15 cellular contexts compared by ENCODE assay signal in genomic region chr7:100264669-100265165, GRCh38. TPM values are rescaled to one million over a fixed set of nuclear protein-coding genes. Genes with fewer than 3 reads are reported as not detected.
A peak's percentile ranks its signal among the peaks of the same experiment; 100 is the strongest.
DNase-seq lines count a peak whose midpoint lies in the region; ATAC-seq, FAIRE-seq and TF ChIP-seq lines count a peak whose summit lies in the region.
"Not testable (repeated sequence)": the region's sequence is repeated elsewhere in the genome, so short reads cannot be mapped to it uniquely, and the experiment has no call there.
"Had no signal": no experiment of that assay in that cellular context is flagged by ENCODE, and none has a peak within 500 bp of the region (broad histone marks: within the 10 kb centered on the region; RNA-seq: fewer than 3 reads in every experiment).

No MANE protein-coding gene starts in this region.

- H4K12ac ChIP-seq in trophoblast cell (ENCODE audit: low read depth, low read length): not testable (repeated sequence)

- FAIRE-seq in keratinocyte (lab: Jason Lieb, UNC): not testable (repeated sequence)

- H2AFZ ChIP-seq in PC-3 (ENCODE audit: low read length); trophoblast cell (ENCODE audit: insufficient read depth, low read length, poor library complexity): not testable (repeated sequence)
- peak overlapping the region; percentile 46 for H2AFZ ChIP-seq in keratinocyte (ENCODE audit: control insufficient read depth, low read length)

- H3K18ac ChIP-seq in trophoblast cell (ENCODE audit: low read length): not testable (repeated sequence)

- H4K8ac ChIP-seq in trophoblast cell (ENCODE audit: low read depth, low read length): not testable (repeated sequence)

- intact Hi-C loops in PC-3 (cut with micrococcal nuclease): not testable (repeated sequence)

- H3K23ac ChIP-seq in trophoblast cell (ENCODE audit: low read length): not testable (repeated sequence)

- BruUV-seq in PC-3 (replicated peaks; lab: Mats Ljungman, UMichigan): not testable (repeated sequence)

- not testable (repeated sequence) for H3K9me1 ChIP-seq in keratinocyte (ENCODE audit: control insufficient read depth, extremely low read depth, insufficient read depth, low read length)

- H3K4me3 ChIP-seq in PC-3 (ENCODE audit: low read length); trophoblast cell (ENCODE audit: low read depth, low read length): not testable (repeated sequence)
- H3K4me3 ChIP-seq in keratinocyte (ENCODE audit: control insufficient read depth in 2 of 3, extremely low read depth in 1 of 3, insufficient read depth in 2 of 3, low read depth in 1 of 3, low read length in 3 of 3): peak overlapping the region in 1 of 3 experiments; percentile 20

- not testable (repeated sequence) for H4K91ac ChIP-seq in trophoblast cell (ENCODE audit: low read depth, low read length)

- DNase-seq in A172 (ENCODE audit: low spot score) (peak; percentile 46), ELF-1 (ENCODE audit: low read depth, low spot score) (peak; percentile 84), NCI-H226 (peak; percentile 27), astrocyte of the hippocampus (ENCODE audit: low read depth, low spot score) (peak; percentile 23), trophoblast cell (peak; percentile 94 to 97)
- not testable (repeated sequence) for DNase-seq in PC-3; keratinocyte (ENCODE audit: low read depth, low spot score); type B pancreatic cell (ENCODE audit: extremely low spot score, unreplicated experiment)

- POLR2A ChIA-PET in PC-3 (lab: Charles Lee; ENCODE audit: unreplicated experiment): not testable (repeated sequence)

- dilution Hi-C loops in keratinocyte (cut with MboI; ENCODE audit: extremely low pct_ligation_motif_present, low sequenced_read_pairs): not testable (repeated sequence)

- CTCF ChIA-PET in PC-3 (lab: Charles Lee): not testable (repeated sequence)

- not testable (repeated sequence) for H2BK5ac ChIP-seq in trophoblast cell (ENCODE audit: low read depth, low read length, poor library complexity)

- not testable (repeated sequence) for H3K9me2 ChIP-seq in PC-3 (replicated peaks; ENCODE audit: low read length)

- peaks cover 17% of the 10 kb centered on the region for H3K36me3 Mint-ChIP-seq in type B pancreatic cell

- TF ChIP-seq CTCF in PC-3 (conservative IDR thresholded peaks at IDR 0.05; ENCODE audit: low read depth, low read length); keratinocyte (optimal IDR thresholded peaks at IDR 0.05 in 1 of 3, IDR thresholded peaks at IDR 0.05 in 1 of 3, conservative IDR thresholded peaks at IDR 0.05 in 1 of 3; ENCODE audit: extremely low read depth in 1 of 3, insufficient read depth in 2 of 3, low read length in 3 of 3); type B pancreatic cell (conservative IDR thresholded peaks at IDR 0.05): not testable (repeated sequence)

- not testable (repeated sequence) for H3K79me2 ChIP-seq in PC-3 (ENCODE audit: low read length); keratinocyte (ENCODE audit: control insufficient read depth, insufficient read depth, low read length); trophoblast cell (ENCODE audit: control insufficient read depth, insufficient read depth, low read length, poor library complexity)

- not testable (repeated sequence) for H3K9ac ChIP-seq in PC-3 (ENCODE audit: low read length); keratinocyte (ENCODE audit: control insufficient read depth, extremely low read depth, insufficient read depth, low read length); trophoblast cell (ENCODE audit: low read length)

- H3K36me3 ChIP-seq in PC-3 (ENCODE audit: low read depth, low read length); keratinocyte (ENCODE audit: control insufficient read depth in 2 of 2, extremely low read depth in 1 of 2, insufficient read depth in 2 of 2, low read length in 2 of 2); trophoblast cell (ENCODE audit: control insufficient read depth in 1 of 2, insufficient read depth in 2 of 2, low read length in 2 of 2): not testable (repeated sequence)

- not testable (repeated sequence) for H3K4me1 ChIP-seq in PC-3 (ENCODE audit: insufficient read depth, low read length); keratinocyte (ENCODE audit: control insufficient read depth, extremely low read depth, insufficient read depth, low read length)
- H3K4me1 ChIP-seq in trophoblast cell (ENCODE audit: control insufficient read depth in 1 of 2, insufficient read depth in 2 of 2, low read length in 2 of 2): peaks cover 8 to 19% of the 10 kb centered on the region in 2 experiments

- not testable (repeated sequence) for H4K20me1 ChIP-seq in PC-3 (ENCODE audit: low read length); keratinocyte (ENCODE audit: control insufficient read depth, extremely low read depth, insufficient read depth, low read length)

- H2BK12ac ChIP-seq in trophoblast cell (ENCODE audit: low read length): not testable (repeated sequence)

- no CpG with 5 or more reads among the region's 7 CpGs for WGBS in trophoblast cell (ENCODE audit: extremely low coverage, insufficient coverage, insufficient read length)

- not testable (repeated sequence) for H3F3A ChIP-seq in PC-3 (ENCODE audit: low read length, unreplicated experiment)

- H3K27me3 ChIP-seq in PC-3 (ENCODE audit: low read length); keratinocyte (ENCODE audit: control insufficient read depth, extremely low read depth, insufficient read depth, low read length); trophoblast cell (ENCODE audit: insufficient read depth, low read length): not testable (repeated sequence)

- peak overlapping the region; percentile 66 for H3K4me3 Mint-ChIP-seq in type B pancreatic cell

- not testable (repeated sequence) for H3K9me3 Mint-ChIP-seq in type B pancreatic cell

- H3K14ac ChIP-seq in trophoblast cell (ENCODE audit: low read length): not testable (repeated sequence)

- peaks cover 28% of the 10 kb centered on the region for H3K4me1 Mint-ChIP-seq in type B pancreatic cell (ENCODE audit: unreplicated experiment)

- not testable (repeated sequence) for H3K9me3 ChIP-seq in PC-3 (ENCODE audit: low read length); keratinocyte (ENCODE audit: control insufficient read depth, low read depth, low read length); trophoblast cell (ENCODE audit: insufficient read depth, low read depth, low read length)

- H3K79me1 ChIP-seq in trophoblast cell (ENCODE audit: low read length): not testable (repeated sequence)

- not testable (repeated sequence) for H2BK120ac ChIP-seq in trophoblast cell (ENCODE audit: insufficient read depth, low read length, poor library complexity)

- H3K4me2 ChIP-seq in PC-3 (ENCODE audit: low read length); trophoblast cell (ENCODE audit: low read length): not testable (repeated sequence)
- peak overlapping the region; percentile 70 for H3K4me2 ChIP-seq in keratinocyte (ENCODE audit: control insufficient read depth, extremely low read depth, insufficient read depth, low read depth, low read length)

- H3K4ac ChIP-seq in trophoblast cell (ENCODE audit: low read depth, low read length): not testable (repeated sequence)

- H2AK5ac ChIP-seq in trophoblast cell (ENCODE audit: low read length): not testable (repeated sequence)

- ATAC-seq in PC-3: peak; percentile 22; the same call in 1 of the 2 replicates

- peak overlapping the region; percentile 97 for H3K27ac Mint-ChIP-seq in type B pancreatic cell

- H3K27ac ChIP-seq in PC-3 (ENCODE audit: low read length); keratinocyte (ENCODE audit: control insufficient read depth, insufficient read depth, low read length); trophoblast cell (ENCODE audit: low read depth, low read length): not testable (repeated sequence)

- not testable (repeated sequence) for H3K27me3 Mint-ChIP-seq in type B pancreatic cell

RNA-seq across cellular contexts. Expression of gene SPDYE3, which starts 42.8 kb away (rescaled TPM):
- total RNA-seq in A172 (2014; rRNA removed; shearing (Covaris generic)): not detected in 2 replicates
- total RNA-seq in PC-3 (2014; rRNA removed): not detected in 2 replicates
- polyA plus RNA-seq in keratinocyte: not detected in 3 replicates
- not detected for polyA plus RNA-seq in keratinocyte (2011; ENCODE audit: low read depth)
- not detected in 2 replicates for polyA plus RNA-seq in keratinocyte (2011; cell fraction: cytosol; rRNA removed)
- polyA plus RNA-seq in keratinocyte (2011; cell fraction: nucleus; rRNA removed): not detected in 2 replicates
- 1.5 and 1.9 TPM in 2 replicates for polyA plus RNA-seq in keratinocyte (2012; ENCODE audit: low replicate concordance)
- polyA minus RNA-seq in keratinocyte: not detected in 3 replicates
- polyA minus RNA-seq in keratinocyte (2011; cell fraction: cytosol; rRNA and poly(A)+ RNA removed): not detected
- polyA minus RNA-seq in keratinocyte (2011; cell fraction: nucleus; rRNA and poly(A)+ RNA removed): not detected in 2 replicates
- polyA plus RNA-seq in trophoblast cell (2013): not detected in 2 replicates
- not detected in 2 replicates for total RNA-seq in type B pancreatic cell (ENCODE audit: low replicate concordance)
- total RNA-seq: CD8-positive, alpha-beta memory T cell; GM12878; H4; MCF 10A; Right ventricle myocardium inferior; SJSA1 had no signal
- polyA plus RNA-seq: AG04450 had no signal

RNA-seq across cellular contexts. Expression of gene PVRIG, which starts 45.0 kb away (rescaled TPM):
- not detected in 2 replicates for total RNA-seq in A172 (2014; rRNA removed; shearing (Covaris generic))
- total RNA-seq in PC-3 (2014; rRNA removed) (not detected in 2 replicates), type B pancreatic cell (ENCODE audit: low replicate concordance) (not detected in 2 replicates)
- 0.31 to 0.41 TPM (median 0.36 TPM) in 3 replicates for polyA plus RNA-seq in keratinocyte
- not detected for polyA plus RNA-seq in keratinocyte (2011; ENCODE audit: low read depth)
- not detected in 2 replicates for polyA plus RNA-seq in keratinocyte (2011; cell fraction: cytosol; rRNA removed)
- 1.2 and 2.8 TPM in 2 replicates for polyA plus RNA-seq in keratinocyte (2011; cell fraction: nucleus; rRNA removed)
- 0.30 TPM in 1 of 2 replicates, not detected in the other for polyA plus RNA-seq in keratinocyte (2012; ENCODE audit: low replicate concordance)
- polyA minus RNA-seq in keratinocyte: 1.2 to 1.6 TPM in 2 of 3 replicates, not detected in the other
- not detected for polyA minus RNA-seq in keratinocyte (2011; cell fraction: cytosol; rRNA and poly(A)+ RNA removed)
- 3.1 and 4.0 TPM in 2 replicates for polyA minus RNA-seq in keratinocyte (2011; cell fraction: nucleus; rRNA and poly(A)+ RNA removed)
- not detected in 2 replicates for polyA plus RNA-seq in trophoblast cell (2013)
- total RNA-seq: H4, MCF 10A, Right ventricle myocardium inferior had no signal
- polyA plus RNA-seq: AG04450 had no signal
